16 cellular contexts compared by ENCODE assay signal in the genomic region with DNA sequence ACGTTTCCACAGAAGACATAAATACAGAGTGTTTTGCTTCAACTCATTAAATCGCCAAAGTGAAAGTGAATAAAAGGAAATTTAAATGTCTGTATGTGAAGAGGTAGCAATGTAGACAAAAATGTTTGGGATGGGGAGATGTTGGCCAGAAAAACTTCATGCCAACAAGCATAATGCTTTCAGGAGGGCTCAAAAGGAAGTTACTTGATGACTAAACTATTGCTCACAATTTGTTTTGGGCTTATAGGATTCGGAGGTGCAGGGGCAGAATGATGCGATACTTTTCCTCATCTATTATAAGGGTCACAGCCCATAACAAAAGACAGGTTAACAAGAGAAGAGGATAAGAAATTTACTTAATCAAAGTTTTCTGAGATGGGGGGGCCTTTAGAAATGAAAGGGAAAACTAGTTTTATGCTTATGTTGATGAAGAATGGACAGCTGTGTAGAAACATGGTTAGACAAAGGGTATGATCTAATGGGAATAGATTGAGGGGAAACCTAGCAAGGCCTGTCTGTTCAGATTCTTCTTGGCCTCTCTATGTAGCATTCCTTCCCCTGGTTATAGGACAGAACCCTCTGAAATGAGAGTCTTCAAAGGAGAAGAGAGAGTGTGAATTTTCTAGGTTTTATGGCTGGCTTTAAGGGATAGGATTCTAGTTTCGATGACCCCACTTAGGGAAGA.
DNase-seq lines count a peak whose midpoint lies in the region; ATAC-seq and TF ChIP-seq lines count a peak whose summit lies in the region.
"Had no signal": no experiment of that assay in that cellular context is flagged by ENCODE, and none has a peak within 500 bp of the region (broad histone marks: within the 10 kb centered on the region; RNA-seq: fewer than 3 reads in every experiment).

No MANE protein-coding gene starts in this region.

- peaks cover 5% of the 10 kb centered on the region for H3K4me1 ChIP-seq in testis

- H3K4me1 Mint-ChIP-seq in WTC11, result peaks cover 19% of the 10 kb centered on the region
- H3K4me1 Mint-ChIP-seq: naive thymus-derived CD8-positive, alpha-beta T cell; stimulated activated naive CD8-positive, alpha-beta T cell treated with anti-CD3 and anti-CD28 coated beads, Interleukin-15, amount 100 ng/mL, for 72 hours had no signal

- intact Hi-C loops in testis (cut with DNase I; ENCODE audit: low total_unique reads), result loop anchor here (10.0 kb wide), 1 partner anchor 65 kb away; no protein-coding TSS in a partner anchor

- no peak overlapping the region for H3K27ac ChIP-seq in testis
- H3K27ac ChIP-seq: gastroesophageal sphincter, sigmoid colon had no signal

- H3K27ac Mint-ChIP-seq in WTC11, result no peak overlapping the region
- H3K27ac Mint-ChIP-seq: activated T-cell treated with anti-CD3 and anti-CD28 coated beads, Interleukin-2, amount 50 U/mL, for 72 hours; naive thymus-derived CD8-positive, alpha-beta T cell; stimulated activated naive CD8-positive, alpha-beta T cell treated with anti-CD3 and anti-CD28 coated beads, Interleukin-15, amount 100 ng/mL, for 72 hours had no signal

- no peak overlapping the region for H3K4me3 ChIP-seq in testis
- H3K4me3 ChIP-seq: gastroesophageal sphincter, sigmoid colon had no signal

- WGBS in testis, 2 donors, result 85 to 88% methylated on average over 5 of the region's 5 CpGs

- no peaks in the 10 kb centered on the region for H3K9me3 ChIP-seq in testis
- H3K9me3 ChIP-seq: gastroesophageal sphincter, sigmoid colon had no signal

- POLR2A ChIA-PET in WTC11 (lab: Charles Lee), result no interaction called here

- no peak overlapping the region for H3K4me3 Mint-ChIP-seq in WTC11
- H3K4me3 Mint-ChIP-seq: activated T-cell treated with anti-CD3 and anti-CD28 coated beads, Interleukin-2, amount 50 U/mL, for 72 hours; naive thymus-derived CD8-positive, alpha-beta T cell; stimulated activated naive CD8-positive, alpha-beta T cell treated with anti-CD3 and anti-CD28 coated beads, Interleukin-15, amount 100 ng/mL, for 72 hours had no signal

- H3K36me3 ChIP-seq in testis (ENCODE audit: low read depth, missing control alignments), result no peaks in the 10 kb centered on the region
- H3K36me3 ChIP-seq: gastroesophageal sphincter, sigmoid colon had no signal

- TF ChIP-seq CTCF in testis (IDR thresholded peaks at IDR 0.05) (no peak), WTC11 (IDR thresholded peaks at IDR 0.05) (no peak)

- DNase-seq in HCEC 1CT (peak; percentile 76), glomerular visceral epithelial cell (ENCODE audit: extremely low spot score) (peak; percentile 22), testis (no peak), WTC11 (ENCODE audit: low spot score) (no peak)
- no peak for DNase-seq in activated CD8-positive, alpha-beta memory T cell treated with anti-CD3 and anti-CD28 coated beads, Interleukin-2, amount 50 U/mL, for 4 hours
- DNase-seq: activated CD4-positive, alpha-beta T cell treated with anti-CD3 and anti-CD28 coated beads for 4 hours; activated T-cell treated with anti-CD3 and anti-CD28 coated beads, Interleukin-2, amount 50 U/mL, for 72 hours; amygdala; COR-L47; left cardiac atrium; naive thymus-derived CD8-positive, alpha-beta T cell; sigmoid colon; stimulated activated naive CD8-positive, alpha-beta T cell treated with anti-CD3 and anti-CD28 coated beads, Interleukin-15, amount 100 ng/mL, for 72 hours had no signal

- no peaks in the 10 kb centered on the region for H3K27me3 Mint-ChIP-seq in WTC11 (ENCODE audit: low read depth)
- H3K27me3 Mint-ChIP-seq: stimulated activated naive CD8-positive, alpha-beta T cell treated with anti-CD3 and anti-CD28 coated beads, Interleukin-15, amount 100 ng/mL, for 72 hours had no signal

- no peaks in the 10 kb centered on the region for H3K36me3 Mint-ChIP-seq in WTC11
- H3K36me3 Mint-ChIP-seq: naive thymus-derived CD8-positive, alpha-beta T cell had no signal

- ATAC-seq in SK-N-SH treated with all-trans-retinoic acid at 6 μM for 48 hours (peak; percentile 85), HG02642 (IDR thresholded peaks at IDR 0.05; ENCODE audit: poor library complexity, unreplicated experiment) (no peak), WTC11 (no peak)
- ATAC-seq: activated T-cell treated with anti-CD3 and anti-CD28 coated beads, Interleukin-2, amount 50 U/mL, for 72 hours; gastroesophageal sphincter; left cardiac atrium; naive thymus-derived CD8-positive, alpha-beta T cell; stimulated activated naive CD8-positive, alpha-beta T cell treated with anti-CD3 and anti-CD28 coated beads, Interleukin-15, amount 100 ng/mL, for 72 hours had no signal

- H3K9me3 Mint-ChIP-seq in WTC11, result peaks cover 5% of the 10 kb centered on the region
- H3K9me3 Mint-ChIP-seq: stimulated activated naive CD8-positive, alpha-beta T cell treated with anti-CD3 and anti-CD28 coated beads, Interleukin-15, amount 100 ng/mL, for 72 hours had no signal

- H3K27me3 ChIP-seq in testis, result no peaks in the 10 kb centered on the region
- H3K27me3 ChIP-seq: gastroesophageal sphincter, sigmoid colon had no signal

- CTCF ChIA-PET in WTC11 (lab: Charles Lee), result no interaction called here

- no peak for TF ChIP-seq POLR2A in testis (IDR thresholded peaks at IDR 0.05)

TF ChIP-seq in SK-N-SH treated with all-trans-retinoic acid at 6 μM for 48 hours, 23 proteins besides CTCF, POLR2A, EP300 and RAD21 (continues in another document):
- TF ChIP-seq, protein P1, sequence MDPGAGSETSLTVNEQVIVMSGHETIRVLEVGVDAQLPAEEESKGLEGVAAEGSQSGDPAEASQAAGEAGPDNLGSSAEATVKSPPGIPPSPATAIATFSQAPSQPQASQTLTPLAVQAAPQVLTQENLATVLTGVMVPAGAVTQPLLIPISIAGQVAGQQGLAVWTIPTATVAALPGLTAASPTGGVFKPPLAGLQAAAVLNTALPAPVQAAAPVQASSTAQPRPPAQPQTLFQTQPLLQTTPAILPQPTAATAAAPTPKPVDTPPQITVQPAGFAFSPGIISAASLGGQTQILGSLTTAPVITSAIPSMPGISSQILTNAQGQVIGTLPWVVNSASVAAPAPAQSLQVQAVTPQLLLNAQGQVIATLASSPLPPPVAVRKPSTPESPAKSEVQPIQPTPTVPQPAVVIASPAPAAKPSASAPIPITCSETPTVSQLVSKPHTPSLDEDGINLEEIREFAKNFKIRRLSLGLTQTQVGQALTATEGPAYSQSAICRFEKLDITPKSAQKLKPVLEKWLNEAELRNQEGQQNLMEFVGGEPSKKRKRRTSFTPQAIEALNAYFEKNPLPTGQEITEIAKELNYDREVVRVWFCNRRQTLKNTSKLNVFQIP (CRISPR knock-in tag; IDR thresholded peaks at IDR 0.05; ENCODE audit: borderline replicate concordance, low read depth), result no peak
- TF ChIP-seq RARB (CRISPR knock-in tag; IDR thresholded peaks at IDR 0.05), result no peak
- TF ChIP-seq, protein P2, sequence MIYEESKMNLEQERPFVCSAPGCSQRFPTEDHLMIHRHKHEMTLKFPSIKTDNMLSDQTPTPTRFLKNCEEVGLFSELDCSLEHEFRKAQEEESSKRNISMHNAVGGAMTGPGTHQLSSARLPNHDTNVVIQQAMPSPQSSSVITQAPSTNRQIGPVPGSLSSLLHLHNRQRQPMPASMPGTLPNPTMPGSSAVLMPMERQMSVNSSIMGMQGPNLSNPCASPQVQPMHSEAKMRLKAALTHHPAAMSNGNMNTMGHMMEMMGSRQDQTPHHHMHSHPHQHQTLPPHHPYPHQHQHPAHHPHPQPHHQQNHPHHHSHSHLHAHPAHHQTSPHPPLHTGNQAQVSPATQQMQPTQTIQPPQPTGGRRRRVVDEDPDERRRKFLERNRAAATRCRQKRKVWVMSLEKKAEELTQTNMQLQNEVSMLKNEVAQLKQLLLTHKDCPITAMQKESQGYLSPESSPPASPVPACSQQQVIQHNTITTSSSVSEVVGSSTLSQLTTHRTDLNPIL (CRISPR knock-in tag; IDR thresholded peaks at IDR 0.05; ENCODE audit: low read depth), result no peak
- no peak for TF ChIP-seq GLIS3 (CRISPR knock-in tag; IDR thresholded peaks at IDR 0.05)
- TF ChIP-seq TOX (CRISPR knock-in tag; IDR thresholded peaks at IDR 0.05; ENCODE audit: borderline replicate concordance), result no peak
- no peak for TF ChIP-seq ZFP30 (CRISPR knock-in tag; IDR thresholded peaks at IDR 0.05)
- TF ChIP-seq TCF4 (CRISPR knock-in tag; IDR thresholded peaks at IDR 0.05; ENCODE audit: borderline replicate concordance), result no peak
- TF ChIP-seq ZFP3 (CRISPR knock-in tag; IDR thresholded peaks at IDR 0.05), result no peak

TF ChIP-seq in WTC11, 78 proteins besides CTCF, POLR2A, EP300 and RAD21 (continues in another document):
- TF ChIP-seq CREM (CRISPR knock-in tag; IDR thresholded peaks at IDR 0.05), result no peak
- no peak for TF ChIP-seq ZNF138 (CRISPR knock-in tag; conservative IDR thresholded peaks at IDR 0.05)
- TF ChIP-seq GRHL2 (CRISPR knock-in tag; IDR thresholded peaks at IDR 0.05; ENCODE audit: insufficient replicate concordance, severe bottlenecking), result no peak
- TF ChIP-seq, protein P3, sequence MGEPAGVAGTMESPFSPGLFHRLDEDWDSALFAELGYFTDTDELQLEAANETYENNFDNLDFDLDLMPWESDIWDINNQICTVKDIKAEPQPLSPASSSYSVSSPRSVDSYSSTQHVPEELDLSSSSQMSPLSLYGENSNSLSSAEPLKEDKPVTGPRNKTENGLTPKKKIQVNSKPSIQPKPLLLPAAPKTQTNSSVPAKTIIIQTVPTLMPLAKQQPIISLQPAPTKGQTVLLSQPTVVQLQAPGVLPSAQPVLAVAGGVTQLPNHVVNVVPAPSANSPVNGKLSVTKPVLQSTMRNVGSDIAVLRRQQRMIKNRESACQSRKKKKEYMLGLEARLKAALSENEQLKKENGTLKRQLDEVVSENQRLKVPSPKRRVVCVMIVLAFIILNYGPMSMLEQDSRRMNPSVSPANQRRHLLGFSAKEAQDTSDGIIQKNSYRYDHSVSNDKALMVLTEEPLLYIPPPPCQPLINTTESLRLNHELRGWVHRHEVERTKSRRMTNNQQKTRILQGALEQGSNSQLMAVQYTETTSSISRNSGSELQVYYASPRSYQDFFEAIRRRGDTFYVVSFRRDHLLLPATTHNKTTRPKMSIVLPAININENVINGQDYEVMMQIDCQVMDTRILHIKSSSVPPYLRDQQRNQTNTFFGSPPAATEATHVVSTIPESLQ (CRISPR knock-in tag; IDR thresholded peaks at IDR 0.05), result no peak
- TF ChIP-seq, protein P4, sequence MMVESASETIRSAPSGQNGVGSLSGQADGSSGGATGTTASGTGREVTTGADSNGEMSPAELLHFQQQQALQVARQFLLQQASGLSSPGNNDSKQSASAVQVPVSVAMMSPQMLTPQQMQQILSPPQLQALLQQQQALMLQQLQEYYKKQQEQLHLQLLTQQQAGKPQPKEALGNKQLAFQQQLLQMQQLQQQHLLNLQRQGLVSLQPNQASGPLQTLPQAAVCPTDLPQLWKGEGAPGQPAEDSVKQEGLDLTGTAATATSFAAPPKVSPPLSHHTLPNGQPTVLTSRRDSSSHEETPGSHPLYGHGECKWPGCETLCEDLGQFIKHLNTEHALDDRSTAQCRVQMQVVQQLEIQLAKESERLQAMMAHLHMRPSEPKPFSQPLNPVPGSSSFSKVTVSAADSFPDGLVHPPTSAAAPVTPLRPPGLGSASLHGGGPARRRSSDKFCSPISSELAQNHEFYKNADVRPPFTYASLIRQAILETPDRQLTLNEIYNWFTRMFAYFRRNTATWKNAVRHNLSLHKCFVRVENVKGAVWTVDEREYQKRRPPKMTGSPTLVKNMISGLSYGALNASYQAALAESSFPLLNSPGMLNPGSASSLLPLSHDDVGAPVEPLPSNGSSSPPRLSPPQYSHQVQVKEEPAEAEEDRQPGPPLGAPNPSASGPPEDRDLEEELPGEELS (CRISPR knock-in tag; IDR thresholded peaks at IDR 0.05), result no peak

Comparison
In these comparisons a context has a peak if more than half of its experiments do, and no peak if none do; other contexts are left out.
1. DNase-seq: peak in HCEC 1CT (single experiment) and glomerular visceral epithelial cell (single experiment); none in activated CD8-positive, alpha-beta memory T cell treated with anti-CD3 and anti-CD28 coated beads, Interleukin-2, amount 50 U/mL, for 4 hours (single experiment), testis (single experiment) and WTC11 (single experiment).